ENCODE assay signal across 2 cellular contexts in the genomic region with DNA sequence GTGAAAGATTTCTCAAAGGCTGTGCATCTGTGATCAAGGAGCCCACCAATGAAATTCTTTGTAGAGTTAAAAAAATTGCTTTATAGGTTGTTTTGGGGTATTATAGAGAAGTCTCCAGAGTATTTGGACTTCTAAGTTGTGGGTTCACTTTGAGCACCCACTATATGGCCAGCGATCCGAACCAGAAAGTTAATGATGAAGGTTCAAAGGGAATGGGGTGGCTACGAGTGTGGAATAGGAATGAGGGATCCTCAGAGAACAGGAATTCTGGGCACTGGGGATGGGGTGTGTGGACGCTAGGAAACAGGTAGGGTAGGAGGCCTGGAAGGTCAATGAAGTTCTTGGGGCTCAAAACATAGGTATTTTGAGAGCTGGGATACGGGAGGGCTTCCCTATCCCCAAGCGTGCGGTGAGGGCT.
TF ChIP-seq lines count a peak whose summit lies in the region.

No MANE protein-coding gene starts in this region.

TF ChIP-seq in SK-N-SH, 30 proteins besides CTCF, POLR2A, EP300 and RAD21 (continued from another document):
- TF ChIP-seq REST (IDR thresholded peaks at IDR 0.05; ENCODE audit: low read depth, low read length) (no peak), ZBTB33 (IDR thresholded peaks at IDR 0.05; ENCODE audit: borderline replicate concordance, low read depth) (no peak), POLR2AphosphoS5 (IDR thresholded peaks at IDR 0.05; ENCODE audit: low read depth, low read length) (no peak), YY1 (IDR thresholded peaks at IDR 0.05; ENCODE audit: low read depth) (no peak), IRF3 (IDR thresholded peaks at IDR 0.05; ENCODE audit: low read depth, low read length) (no peak)

TF ChIP-seq in SK-N-SH treated with all-trans-retinoic acid at 6 μM for 48 hours, 23 proteins besides CTCF, POLR2A, EP300 and RAD21 (continued from another document):
- TF ChIP-seq, protein P1, sequence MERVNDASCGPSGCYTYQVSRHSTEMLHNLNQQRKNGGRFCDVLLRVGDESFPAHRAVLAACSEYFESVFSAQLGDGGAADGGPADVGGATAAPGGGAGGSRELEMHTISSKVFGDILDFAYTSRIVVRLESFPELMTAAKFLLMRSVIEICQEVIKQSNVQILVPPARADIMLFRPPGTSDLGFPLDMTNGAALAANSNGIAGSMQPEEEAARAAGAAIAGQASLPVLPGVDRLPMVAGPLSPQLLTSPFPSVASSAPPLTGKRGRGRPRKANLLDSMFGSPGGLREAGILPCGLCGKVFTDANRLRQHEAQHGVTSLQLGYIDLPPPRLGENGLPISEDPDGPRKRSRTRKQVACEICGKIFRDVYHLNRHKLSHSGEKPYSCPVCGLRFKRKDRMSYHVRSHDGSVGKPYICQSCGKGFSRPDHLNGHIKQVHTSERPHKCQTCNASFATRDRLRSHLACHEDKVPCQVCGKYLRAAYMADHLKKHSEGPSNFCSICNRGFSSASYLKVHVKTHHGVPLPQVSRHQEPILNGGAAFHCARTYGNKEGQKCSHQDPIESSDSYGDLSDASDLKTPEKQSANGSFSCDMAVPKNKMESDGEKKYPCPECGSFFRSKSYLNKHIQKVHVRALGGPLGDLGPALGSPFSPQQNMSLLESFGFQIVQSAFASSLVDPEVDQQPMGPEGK (CRISPR knock-in tag; IDR thresholded peaks at IDR 0.05; ENCODE audit: borderline replicate concordance) = no peak
- no peak for TF ChIP-seq TSHZ2 (CRISPR knock-in tag; IDR thresholded peaks at IDR 0.05)
- no peak for TF ChIP-seq ISL1 (CRISPR knock-in tag; IDR thresholded peaks at IDR 0.05)
- TF ChIP-seq ZFP3 (CRISPR knock-in tag; IDR thresholded peaks at IDR 0.05) = no peak
- TF ChIP-seq ARNTL (CRISPR knock-in tag; IDR thresholded peaks at IDR 0.05; ENCODE audit: borderline replicate concordance, low read depth) = no peak
